ENCODE assay signal across 1 cellular context in the genomic region with DNA sequence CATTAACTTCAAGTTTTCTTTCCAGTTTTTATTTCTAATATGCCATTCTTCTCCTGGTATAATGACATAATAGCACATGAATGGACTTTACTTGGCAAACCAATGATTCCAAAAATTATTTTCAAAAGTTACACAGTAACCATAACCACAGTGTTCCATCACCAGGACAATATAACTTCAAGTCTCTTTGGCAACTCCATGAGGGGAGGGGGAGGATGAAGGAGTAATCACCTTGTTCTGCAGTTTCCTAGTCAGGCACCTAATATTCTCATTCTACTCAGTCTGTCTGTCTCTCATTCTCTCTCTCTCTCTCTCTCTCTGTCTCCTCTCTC.
TF ChIP-seq lines count a peak whose summit lies in the region.

No MANE protein-coding gene starts in this region.

TF ChIP-seq in WTC11, 78 proteins besides CTCF, POLR2A, EP300 and RAD21 (continued from another document):
- TF ChIP-seq GRHL2 (CRISPR knock-in tag; IDR thresholded peaks at IDR 0.05; ENCODE audit: insufficient replicate concordance, severe bottlenecking) (no peak), SP1 (CRISPR knock-in tag; conservative IDR thresholded peaks at IDR 0.05) (no peak), SOX15 (CRISPR knock-in tag; IDR thresholded peaks at IDR 0.05) (no peak), NFYB (CRISPR knock-in tag; conservative IDR thresholded peaks at IDR 0.05; ENCODE audit: low read depth) (no peak), OVOL2 (CRISPR knock-in tag; IDR thresholded peaks at IDR 0.05; ENCODE audit: borderline replicate concordance) (no peak), JUN (CRISPR knock-in tag; IDR thresholded peaks at IDR 0.05) (no peak), CREB1 (CRISPR knock-in tag; IDR thresholded peaks at IDR 0.05) (no peak), RORB (CRISPR knock-in tag; IDR thresholded peaks at IDR 0.05) (no peak)
- TF ChIP-seq, protein P1, sequence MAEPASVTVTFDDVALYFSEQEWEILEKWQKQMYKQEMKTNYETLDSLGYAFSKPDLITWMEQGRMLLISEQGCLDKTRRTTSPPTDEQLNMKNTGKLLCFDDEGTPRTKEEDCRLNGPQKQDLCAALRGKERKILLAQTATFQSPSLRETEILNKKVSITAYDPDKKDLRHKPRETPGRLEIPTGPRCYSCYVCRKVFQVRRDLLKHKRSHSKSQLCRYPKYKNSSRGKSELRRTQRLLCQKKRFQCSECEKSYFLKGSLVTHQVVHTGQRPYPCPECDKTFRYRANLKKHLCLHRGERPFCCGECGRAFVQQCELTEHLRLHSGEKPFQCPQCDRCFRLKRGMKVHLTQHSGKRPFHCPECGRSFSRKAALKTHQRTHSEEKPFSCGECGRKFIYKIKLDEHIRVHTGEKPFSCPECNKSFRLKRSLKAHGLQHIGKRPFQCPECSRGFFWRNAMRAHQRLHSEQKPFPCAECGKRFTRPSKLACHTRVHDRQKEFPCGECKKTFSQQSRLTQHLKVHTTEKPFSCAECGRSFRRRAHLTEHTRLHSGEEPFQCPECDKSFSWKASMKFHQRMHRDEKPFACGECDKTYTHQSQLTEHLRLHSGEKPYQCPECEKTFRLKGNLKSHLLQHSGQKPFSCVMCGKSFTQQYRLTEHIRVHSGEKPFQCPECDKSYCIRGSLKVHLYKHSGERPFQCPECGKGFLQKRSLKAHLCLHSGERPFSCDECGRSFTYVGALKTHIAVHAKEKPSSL (CRISPR knock-in tag; conservative IDR thresholded peaks at IDR 0.05) = no peak
- TF ChIP-seq, protein P2, sequence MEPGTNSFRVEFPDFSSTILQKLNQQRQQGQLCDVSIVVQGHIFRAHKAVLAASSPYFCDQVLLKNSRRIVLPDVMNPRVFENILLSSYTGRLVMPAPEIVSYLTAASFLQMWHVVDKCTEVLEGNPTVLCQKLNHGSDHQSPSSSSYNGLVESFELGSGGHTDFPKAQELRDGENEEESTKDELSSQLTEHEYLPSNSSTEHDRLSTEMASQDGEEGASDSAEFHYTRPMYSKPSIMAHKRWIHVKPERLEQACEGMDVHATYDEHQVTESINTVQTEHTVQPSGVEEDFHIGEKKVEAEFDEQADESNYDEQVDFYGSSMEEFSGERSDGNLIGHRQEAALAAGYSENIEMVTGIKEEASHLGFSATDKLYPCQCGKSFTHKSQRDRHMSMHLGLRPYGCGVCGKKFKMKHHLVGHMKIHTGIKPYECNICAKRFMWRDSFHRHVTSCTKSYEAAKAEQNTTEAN (CRISPR knock-in tag; IDR thresholded peaks at IDR 0.05) = no peak
